Comparison of ENCODE assay signal across 8 cellular contexts in the genomic region with DNA sequence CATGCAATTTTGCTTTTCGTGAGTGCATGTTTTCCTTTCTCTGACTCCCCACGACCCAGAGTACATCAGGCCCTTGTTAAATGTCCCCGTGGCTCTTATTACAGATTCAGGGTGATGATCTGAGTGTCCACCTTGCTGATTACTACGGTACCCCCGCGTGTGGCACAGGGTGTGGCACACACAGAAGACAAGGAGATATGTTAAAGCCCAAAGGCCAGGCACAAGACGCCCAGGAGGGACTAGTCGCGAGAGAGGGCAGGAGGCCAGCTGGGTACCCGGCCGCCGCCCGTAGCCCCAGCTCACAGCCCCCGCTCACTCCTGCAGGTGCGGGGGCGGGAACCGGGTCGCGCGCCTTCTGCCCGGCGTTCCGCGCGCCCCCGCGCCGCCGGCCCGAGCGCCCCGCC. TPM values are rescaled to one million over a fixed set of nuclear protein-coding genes. Genes with fewer than 3 reads are reported as not detected.
DNase-seq lines count a peak whose midpoint lies in the region; ATAC-seq and TF ChIP-seq lines count a peak whose summit lies in the region.

No MANE protein-coding gene starts in this region.

- no peaks in the 10 kb centered on the region for H3K9me3 Mint-ChIP-seq in CD8-positive, alpha-beta memory T cell
- H3K9me3 Mint-ChIP-seq in naive B cell, result no peaks in the 10 kb centered on the region

- H3K4me1 Mint-ChIP-seq in CD8-positive, alpha-beta memory T cell, result peaks cover 13 to 24% (median 22%) of the 10 kb centered on the region in 3 donors
- H3K4me1 Mint-ChIP-seq in naive B cell, result peaks cover 30 to 40% (median 39%) of the 10 kb centered on the region in 3 donors

- no peaks in the 10 kb centered on the region for H3K27me3 ChIP-seq in CD8-positive, alpha-beta memory T cell (ENCODE audit: insufficient read depth, low read length, poor library complexity, severe bottlenecking)

- no peaks in the 10 kb centered on the region for H3K36me3 ChIP-seq in CD8-positive, alpha-beta memory T cell (ENCODE audit: insufficient read depth, low read length)

- CTCF ChIA-PET in CD8-positive, alpha-beta memory T cell (lab: Charles Lee), result interaction anchor here (1.0 to 2.0 kb wide), 7 partner anchors 10 to 1440 kb away, joined by 3 to 13 read pairs (median 3); no protein-coding TSS in a partner anchor

- DNase-seq in CD8-positive, alpha-beta memory T cell, result no peak
- DNase-seq in HT-29 (ENCODE audit: low spot score) (peak; percentile 33), cardiac fibroblast (ENCODE audit: low read depth in 2 of 2) (no peak), naive B cell (no peak), NCI-H2196 (lab: John Stamatoyannopoulos, UW; ENCODE audit: unreplicated experiment) (no peak), NCI-H526 (lab: John Stamatoyannopoulos, UW) (no peak), A172 (ENCODE audit: low spot score) (no peak)

- peak overlapping the region; percentile 72 for H3K4me3 ChIP-seq in CD8-positive, alpha-beta memory T cell (ENCODE audit: low read length)
- H3K4me3 ChIP-seq in cardiac fibroblast (replicated peaks in 1 of 2; ENCODE audit: low read depth in 2 of 2, low read length in 2 of 2), result peak overlapping the region; percentile 69 to 82

- ATAC-seq in naive B cell (ENCODE audit: low read depth in 2 of 2) (no peak), HG03280 (IDR thresholded peaks at IDR 0.05; ENCODE audit: unreplicated experiment) (no peak)

- H3K27ac Mint-ChIP-seq in CD8-positive, alpha-beta memory T cell, result peak overlapping the region in 7 of 8 donors; percentile 51 to 94 (median 92)
- peak overlapping the region in 5 of 6 donors; percentile 86 to 97 (median 95) for H3K27ac Mint-ChIP-seq in naive B cell

- POLR2A ChIA-PET in CD8-positive, alpha-beta memory T cell (lab: Charles Lee), result interaction anchor here (0.5 to 1.0 kb wide), 5 partner anchors 11 to 1685 kb away, joined by 3 to 7 read pairs (median 4); no protein-coding TSS in a partner anchor

- H3K4me1 ChIP-seq in CD8-positive, alpha-beta memory T cell (ENCODE audit: insufficient read depth, low read length), result peaks cover 13% of the 10 kb centered on the region

- H3K9me3 ChIP-seq in CD8-positive, alpha-beta memory T cell (ENCODE audit: low read length), result no peaks in the 10 kb centered on the region

- peak overlapping the region; percentile 72 for H3K27ac ChIP-seq in CD8-positive, alpha-beta memory T cell (ENCODE audit: low read depth, low read length)

- no peaks in the 10 kb centered on the region for H3K27me3 Mint-ChIP-seq in CD8-positive, alpha-beta memory T cell
- no peaks in the 10 kb centered on the region for H3K27me3 Mint-ChIP-seq in naive B cell

- peak overlapping the region; percentile 88 to 92 (median 91) for H3K4me3 Mint-ChIP-seq in CD8-positive, alpha-beta memory T cell
- peak overlapping the region; percentile 81 to 95 (median 93) for H3K4me3 Mint-ChIP-seq in naive B cell

- H3K36me3 Mint-ChIP-seq in CD8-positive, alpha-beta memory T cell, result peaks cover 0 to 1% (median 0%) of the 10 kb centered on the region in 3 donors
- no peaks in the 10 kb centered on the region for H3K36me3 Mint-ChIP-seq in naive B cell

- no peak for TF ChIP-seq CTCF in cardiac fibroblast (IDR thresholded peaks at IDR 0.05; ENCODE audit: low read depth, low read length)

RNA-seq across cellular contexts. Expression of gene EXOC6, which starts 0.3 kb away (rescaled TPM):
- total RNA-seq in CD8-positive, alpha-beta memory T cell, result 10 to 100 TPM; 10.6 to 10.9 TPM
- 7.3 TPM for polyA plus RNA-seq in CD8-positive, alpha-beta memory T cell
- 10.7 and 27.5 TPM in 2 replicates for total RNA-seq in HT-29 (2014; rRNA removed; shearing (Covaris generic))
- 10 to 100 TPM; 11.8 to 16.2 (median 14.4) TPM for polyA plus RNA-seq in naive B cell (ENCODE audit: low read depth in 6 of 6)
- total RNA-seq in A172 (2014; rRNA removed; shearing (Covaris generic)), result 15.7 and 17.6 TPM in 2 replicates
